Comparison of ENCODE assay signal across 11 cellular contexts in genomic region chr3:46981932-46982471, GRCh38. TPM values are rescaled to one million over a fixed set of nuclear protein-coding genes. Genes with fewer than 3 reads are reported as not detected.
A peak's percentile ranks its signal among the peaks of the same experiment; 100 is the strongest.
DNase-seq lines count a peak whose midpoint lies in the region; ATAC-seq, FAIRE-seq and TF ChIP-seq lines count a peak whose summit lies in the region.
"Had no signal": no experiment of that assay in that cellular context is flagged by ENCODE, and none has a peak within 500 bp of the region (broad histone marks: within the 10 kb centered on the region; RNA-seq: fewer than 3 reads in every experiment).

No MANE protein-coding gene starts in this region.

- no peak overlapping the region for H2AFZ ChIP-seq in mesenchymal stem cell (ENCODE audit: low read depth, low read length)

- no peak overlapping the region for H3K14ac ChIP-seq in mesenchymal stem cell (ENCODE audit: low read length in 2 of 2)

- peaks cover 9% of the 10 kb centered on the region; the same call in 1 of the 2 replicates for H3K27me3 ChIP-seq in HUES6 (ENCODE audit: control insufficient read depth, insufficient read depth, low read length)
- no peaks in the 10 kb centered on the region for H3K27me3 ChIP-seq in mesenchymal stem cell (ENCODE audit: control insufficient read depth in 1 of 2, insufficient read depth in 1 of 2, low read length in 2 of 2)

- H4K8ac ChIP-seq in mesenchymal stem cell (ENCODE audit: low read length) = no peak overlapping the region

- TF ChIP-seq POLR2A in A549 (IDR thresholded peaks at IDR 0.05; ENCODE audit: low read length) = no peak

- no peaks in the 10 kb centered on the region for H3K36me3 ChIP-seq in HUES6 (ENCODE audit: control insufficient read depth, insufficient read depth, low read length)
- H3K36me3 ChIP-seq in mesenchymal stem cell (ENCODE audit: control insufficient read depth in 1 of 2, insufficient read depth in 2 of 2, low read depth in 1 of 2, low read length in 2 of 2) = peaks cover 0 to 12% of the 10 kb centered on the region in 2 experiments

- H3K4ac ChIP-seq in mesenchymal stem cell (ENCODE audit: low read depth in 1 of 2, low read length in 2 of 2) = no peak overlapping the region

- no peak for FAIRE-seq in A549 (lab: Jason Lieb, UNC)

- no peak for TF ChIP-seq RAD21 in A549 (conservative IDR thresholded peaks at IDR 0.05 in 1 of 2, IDR thresholded peaks at IDR 0.05 in 1 of 2)

- WGBS in A549 (ENCODE audit: missing lambda C conversion rate) = 71% methylated on average over 1 of the region's 5 CpGs
- 53% methylated on average over 5 of the region's 5 CpGs for WGBS in mesenchymal stem cell

- POLR2A ChIA-PET in A549 (lab: Yijun Ruan, JAX) = interaction anchor here (0.6 kb wide), 1 partner anchor 9 kb away, joined by 6 read pairs; no protein-coding TSS in a partner anchor

- ATAC-seq in A549 (no peak), GM19463 (IDR thresholded peaks at IDR 0.05; ENCODE audit: unreplicated experiment) (no peak), GM21737 (IDR thresholded peaks at IDR 0.05; ENCODE audit: unreplicated experiment) (no peak)

- no peak overlapping the region for H3K23ac ChIP-seq in mesenchymal stem cell (ENCODE audit: low read length in 2 of 2)

- DNase-seq in A549 (ENCODE audit: low read depth in 1 of 2, low spot score in 1 of 2) = no peak
- DNase-seq in dermis blood vessel endothelial cell = peak; percentile 65
- DNase-seq in mesenchymal stem cell = no peak
- DNase-seq in NCI-H774 (lab: John Stamatoyannopoulos, UW) = no peak
- DNase-seq in SIG-M5 treated with dmso at 0.1 percent for 504 hours (lab: John Stamatoyannopoulos, UW; ENCODE audit: unreplicated experiment) = no peak
- DNase-seq: activated T-cell treated with anti-CD3 and anti-CD28 coated beads, Interleukin-2, amount 50 U/mL, for 48 hours; DMS79; NCI-H2227 treated with DMSO at 0.1 percent for 48 hours had no signal

- no peak overlapping the region for H2BK120ac ChIP-seq in mesenchymal stem cell (ENCODE audit: low read depth, low read length)

- H3K18ac ChIP-seq in mesenchymal stem cell (ENCODE audit: low read depth in 1 of 2, low read length in 2 of 2) = no peak overlapping the region

- H3K4me3 ChIP-seq in A549 (no peak overlapping the region), HUES6 (ENCODE audit: low read depth, low read length) (peak overlapping the region; percentile 10; the same call in 1 of the 2 replicates), mesenchymal stem cell (ENCODE audit: insufficient read depth in 1 of 2, low read depth in 1 of 2, low read length in 2 of 2) (no peak overlapping the region)

- H3K4me2 ChIP-seq in A549 = peak overlapping the region; percentile 82; the same call in 2 of the 3 replicates
- no peak overlapping the region for H3K4me2 ChIP-seq in mesenchymal stem cell (ENCODE audit: low read length, poor library complexity, severe bottlenecking)

- no peaks in the 10 kb centered on the region for H3K9me3 ChIP-seq in A549
- H3K9me3 ChIP-seq in HUES6 (ENCODE audit: control insufficient read depth, insufficient read depth, low read depth, low read length) = no peaks in the 10 kb centered on the region
- H3K9me3 ChIP-seq in mesenchymal stem cell (ENCODE audit: control insufficient read depth, low read length) = no peaks in the 10 kb centered on the region

- H2BK12ac ChIP-seq in mesenchymal stem cell (ENCODE audit: low read length in 2 of 2) = peak overlapping the region in 1 of 2 experiments; percentile 56

- no peak overlapping the region for H3K9ac ChIP-seq in HUES6 (ENCODE audit: low read length)
- no peak overlapping the region for H3K9ac ChIP-seq in mesenchymal stem cell (ENCODE audit: low read length)

- CTCF ChIA-PET in A549 (lab: Yijun Ruan, JAX) = interaction anchor here (0.9 to 2.1 kb wide), 6 partner anchors 17 to 72 kb away, joined by 3 to 13 read pairs (median 5); no protein-coding TSS in a partner anchor

- peaks cover 17% of the 10 kb centered on the region for H3K79me1 ChIP-seq in mesenchymal stem cell (replicated peaks; ENCODE audit: low read length, poor library complexity, severe bottlenecking)

- H3K4me1 ChIP-seq in A549 (peaks cover 44% of the 10 kb centered on the region), HUES6 (ENCODE audit: control insufficient read depth, insufficient read depth, low read length) (peaks cover 35% of the 10 kb centered on the region), mesenchymal stem cell (ENCODE audit: control insufficient read depth, insufficient read depth, low read depth, low read length) (peaks cover 22% of the 10 kb centered on the region)

- no peak overlapping the region for H2BK5ac ChIP-seq in mesenchymal stem cell (ENCODE audit: low read depth, low read length, poor library complexity, severe bottlenecking)

- no peak for TF ChIP-seq CTCF in A549 (IDR thresholded peaks at IDR 0.05)

- no peak overlapping the region for H2BK15ac ChIP-seq in mesenchymal stem cell (ENCODE audit: low read depth, poor library complexity, severe bottlenecking)

- H3K27ac ChIP-seq in A549 (peak overlapping the region in 1 of 2 experiments; percentile 45; a peak in 1 of 6 replicates), HUES6 (ENCODE audit: low read depth, low read length) (no peak overlapping the region), mesenchymal stem cell (ENCODE audit: low read length, poor library complexity, severe bottlenecking) (no peak overlapping the region)

- H4K91ac ChIP-seq in mesenchymal stem cell (ENCODE audit: low read length) = peak overlapping the region; percentile 9

- no peak overlapping the region for H2AK5ac ChIP-seq in mesenchymal stem cell (ENCODE audit: low read length, severe bottlenecking)

- no peak for TF ChIP-seq EP300 in A549 (IDR thresholded peaks at IDR 0.05)

TF ChIP-seq in A549, 52 proteins besides CTCF, POLR2A, EP300 and RAD21:
- no peak for TF ChIP-seq ESRRA (IDR thresholded peaks at IDR 0.05; ENCODE audit: borderline replicate concordance, low read length)
- TF ChIP-seq ZSCAN20 (CRISPR knock-in tag; IDR thresholded peaks at IDR 0.05) = no peak
- TF ChIP-seq PBX3 (IDR thresholded peaks at IDR 0.05) = no peak
- no peak for TF ChIP-seq ZNF302 (CRISPR knock-in tag; IDR thresholded peaks at IDR 0.05)
- no peak for TF ChIP-seq MAZ (IDR thresholded peaks at IDR 0.05; ENCODE audit: borderline replicate concordance, low read depth, low read length)

RNA-seq across cellular contexts. Expression of gene NBEAL2, which starts 2.5 kb away (rescaled TPM):
- 9.6 and 13.3 TPM in 2 replicates for polyA plus RNA-seq in A549 (2011; rRNA removed)
- polyA plus RNA-seq in A549 (2012; cell fraction: cytosol; rRNA removed) = 45.5 and 60.4 TPM in 2 replicates
- polyA plus RNA-seq in A549 (2012; cell fraction: nucleus; rRNA removed) = 409 and 469 TPM in 2 replicates
- polyA plus RNA-seq in A549 (2017; fragmentation: RNase III; extraction: RNeasy Plus Mini Kit Qiagen cat#74134 plus additional on column Dnase treatment) = 43.4 to 54.0 TPM (median 47.3 TPM) in 3 replicates
- 14.9 and 24.5 TPM in 2 replicates for polyA minus RNA-seq in A549 (2011; rRNA and poly(A)+ RNA removed)
- 30.6 and 52.2 TPM in 2 replicates for total RNA-seq in dermis blood vessel endothelial cell
- 2.0 TPM for polyA plus RNA-seq in mesenchymal stem cell (2013, experiment 1 of 2)
- polyA plus RNA-seq in mesenchymal stem cell (2013, experiment 2 of 2) = 1.7 TPM

RNA-seq across cellular contexts. Expression of gene CCDC12, which starts 5.5 kb away (rescaled TPM):
- 21.7 and 34.8 TPM in 2 replicates for polyA plus RNA-seq in A549 (2011; rRNA removed)
- polyA plus RNA-seq in A549 (2012; cell fraction: cytosol; rRNA removed) = 53.8 and 83.7 TPM in 2 replicates
- 44.0 and 54.7 TPM in 2 replicates for polyA plus RNA-seq in A549 (2012; cell fraction: nucleus; rRNA removed)
- polyA plus RNA-seq in A549 (2017; fragmentation: RNase III; extraction: RNeasy Plus Mini Kit Qiagen cat#74134 plus additional on column Dnase treatment) = 74.2 to 81.0 TPM (median 79.2 TPM) in 3 replicates
- 30.5 and 33.9 TPM in 2 replicates for polyA minus RNA-seq in A549 (2011; rRNA and poly(A)+ RNA removed)
- total RNA-seq in dermis blood vessel endothelial cell = 22.7 and 44.6 TPM in 2 replicates
- polyA plus RNA-seq in mesenchymal stem cell (2013, experiment 1 of 2) = 25.6 TPM
- polyA plus RNA-seq in mesenchymal stem cell (2013, experiment 2 of 2) = 26.2 TPM
